In the genomic region with DNA sequence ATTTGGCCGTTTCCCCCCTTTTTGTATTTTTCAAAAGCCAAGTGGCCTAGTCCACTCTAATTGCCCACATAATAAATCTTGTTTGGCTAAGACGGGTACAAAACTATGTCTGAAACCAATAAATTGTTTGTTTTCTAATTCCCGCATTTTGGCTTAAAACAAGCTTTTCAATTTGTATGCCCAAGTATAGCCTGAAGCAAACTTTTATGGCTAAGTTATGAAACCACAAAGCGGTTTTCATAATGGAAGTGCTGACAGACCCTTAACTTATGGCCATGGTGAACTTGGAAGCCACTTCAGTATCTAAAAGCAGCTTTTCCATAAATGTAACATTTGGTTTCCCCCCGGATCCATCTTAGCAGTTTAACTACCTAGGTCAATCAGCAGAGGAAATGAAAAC, we compare ENCODE assay signal across 14 cellular contexts. TPM values are rescaled to one million over a fixed set of nuclear protein-coding genes. Genes with fewer than 3 reads are reported as not detected.
A peak's percentile ranks its signal among the peaks of the same experiment; 100 is the strongest.
DNase-seq lines count a peak whose midpoint lies in the region; ATAC-seq and TF ChIP-seq lines count a peak whose summit lies in the region.
"Had no signal": no experiment of that assay in that cellular context is flagged by ENCODE, and none has a peak within 500 bp of the region (broad histone marks: within the 10 kb centered on the region; RNA-seq: fewer than 3 reads in every experiment).

No MANE protein-coding gene starts in this region.

- DNase-seq in SK-MEL-5 (ENCODE audit: low read depth, low spot score) (peak; percentile 25), fibroblast of villous mesenchyme (ENCODE audit: low read depth) (peak; percentile 14), ACHN (no peak)
- DNase-seq in activated CD4-positive, alpha-beta memory T cell treated with anti-CD3 and anti-CD28 coated beads, Interleukin-2, amount 10 ng/mL, durations not matched to agents 7 days and 5 days = no peak
- DNase-seq: AML-193; Caco-2; CD8-positive, alpha-beta memory T cell; DND-41; GDM1; KBM-7 had no signal

- no peak overlapping the region for H3K27ac Mint-ChIP-seq in activated CD4-positive, alpha-beta memory T cell treated with anti-CD3 and anti-CD28 coated beads, Interleukin-2, amount 10 ng/mL, durations not matched to agents 7 days and 5 days
- H3K27ac Mint-ChIP-seq: CD8-positive, alpha-beta memory T cell had no signal

- peaks cover 17% of the 10 kb centered on the region for H3K27me3 Mint-ChIP-seq in activated CD4-positive, alpha-beta memory T cell treated with anti-CD3 and anti-CD28 coated beads, Interleukin-2, amount 10 ng/mL, durations not matched to agents 7 days and 5 days

- CTCF ChIA-PET in HEK293 (lab: Yijun Ruan, JAX) = interaction anchor here (0.5 to 1.1 kb wide), 4 partner anchors 10 to 195 kb away, joined by 3 to 4 read pairs (median 4); no protein-coding TSS in a partner anchor
- CTCF ChIA-PET in activated CD4-positive, alpha-beta memory T cell treated with anti-CD3 and anti-CD28 coated beads, Interleukin-2, amount 10 ng/mL, durations not matched to agents 7 days and 5 days (lab: Charles Lee) = interaction anchor here (1.0 kb wide), 1 partner anchor 30 kb away, joined by 3 read pairs; the partner anchor contains the start of gene POLR2M

- no peaks in the 10 kb centered on the region for H3K9me3 Mint-ChIP-seq in activated CD4-positive, alpha-beta memory T cell treated with anti-CD3 and anti-CD28 coated beads, Interleukin-2, amount 10 ng/mL, durations not matched to agents 7 days and 5 days
- H3K9me3 Mint-ChIP-seq: CD8-positive, alpha-beta memory T cell had no signal

- H3K4me3 ChIP-seq in HEK293 (ENCODE audit: low read depth, low read length) = no peak overlapping the region
- no peak overlapping the region for H3K4me3 ChIP-seq in fibroblast of villous mesenchyme (ENCODE audit: low read depth, low read length)
- H3K4me3 ChIP-seq: A549, BLaER1 had no signal

- H3K4me1 ChIP-seq in HEK293 (ENCODE audit: control insufficient read depth, insufficient read depth, low read length) = peaks cover 4% of the 10 kb centered on the region; the same call in 1 of the 2 replicates
- H3K4me1 ChIP-seq: BLaER1 had no signal

- POLR2A ChIA-PET in HEK293 (lab: Yijun Ruan, JAX) = no interaction called here
- POLR2A ChIA-PET in activated CD4-positive, alpha-beta memory T cell treated with anti-CD3 and anti-CD28 coated beads, Interleukin-2, amount 10 ng/mL, durations not matched to agents 7 days and 5 days (lab: Charles Lee) = no interaction called here

- H3K4me1 Mint-ChIP-seq in activated CD4-positive, alpha-beta memory T cell treated with anti-CD3 and anti-CD28 coated beads, Interleukin-2, amount 10 ng/mL, durations not matched to agents 7 days and 5 days = peaks cover 8% of the 10 kb centered on the region

- H3K4me3 Mint-ChIP-seq in activated CD4-positive, alpha-beta memory T cell treated with anti-CD3 and anti-CD28 coated beads, Interleukin-2, amount 10 ng/mL, durations not matched to agents 7 days and 5 days = no peak overlapping the region
- H3K4me3 Mint-ChIP-seq: CD8-positive, alpha-beta memory T cell had no signal

- no peaks in the 10 kb centered on the region for H3K36me3 ChIP-seq in HEK293 (ENCODE audit: control insufficient read depth in 2 of 2, insufficient read depth in 1 of 2, low read length in 2 of 2)
- H3K36me3 ChIP-seq: BLaER1 had no signal

- H3K9me3 ChIP-seq in HEK293 (ENCODE audit: control insufficient read depth, insufficient read depth, low read depth, low read length) = no peaks in the 10 kb centered on the region
- H3K9me3 ChIP-seq: A549, BLaER1, Caco-2 had no signal

- no peaks in the 10 kb centered on the region for H3K36me3 Mint-ChIP-seq in activated CD4-positive, alpha-beta memory T cell treated with anti-CD3 and anti-CD28 coated beads, Interleukin-2, amount 10 ng/mL, durations not matched to agents 7 days and 5 days (ENCODE audit: low read depth)

- in situ Hi-C loops in SK-MEL-5 (cut with HindIII; ENCODE audit: low pct_unique_long_range_greater_than_20kb, low sequenced_read_pairs) (no loop called here), ACHN (cut with HindIII; ENCODE audit: low pct_ligation_motif_present, low pct_unique_long_range_greater_than_20kb, low sequenced_read_pairs) (no loop called here)

- no peak for TF ChIP-seq CTCF in HEK293 (tag by site-specific recombination; IDR thresholded peaks at IDR 0.05)
- no peak for TF ChIP-seq CTCF in fibroblast of villous mesenchyme (IDR thresholded peaks at IDR 0.05; ENCODE audit: insufficient read depth, low read depth, low read length)

- no peak for ATAC-seq in HG03342 (IDR thresholded peaks at IDR 0.05; ENCODE audit: unreplicated experiment)
- ATAC-seq: A549 had no signal

- no peak overlapping the region for H3K27ac ChIP-seq in HEK293 (ENCODE audit: extremely low read depth, low read depth, low read length)
- H3K27ac ChIP-seq: A549, BLaER1 had no signal

TF ChIP-seq in HEK293, 187 proteins besides CTCF, POLR2A, EP300 and RAD21 (continues in another document):
- TF ChIP-seq ZNF639 (tag by site-specific recombination; IDR thresholded peaks at IDR 0.05) (no peak), ZNF169 (tag by site-specific recombination; IDR thresholded peaks at IDR 0.05) (no peak), GLI2 (tag by site-specific recombination; IDR thresholded peaks at IDR 0.05; ENCODE audit: borderline replicate concordance, low read depth) (no peak), ZNF521 (tag by site-specific recombination; IDR thresholded peaks at IDR 0.05) (no peak), ZNF211 (tag by site-specific recombination; IDR thresholded peaks at IDR 0.05; ENCODE audit: low read depth) (no peak), OSR2 (tag by site-specific recombination; IDR thresholded peaks at IDR 0.05) (peak; percentile 13; the same call in 1 of the 2 replicates), ZNF76 (tag by site-specific recombination; IDR thresholded peaks at IDR 0.05; ENCODE audit: borderline replicate concordance, low read depth) (no peak), ZNF48 (tag by site-specific recombination; IDR thresholded peaks at IDR 0.05) (no peak), ZNF837 (tag by site-specific recombination; IDR thresholded peaks at IDR 0.05) (no peak), ZNF132 (tag by site-specific recombination; IDR thresholded peaks at IDR 0.05; ENCODE audit: borderline replicate concordance) (no peak), PRDM2 (tag by site-specific recombination; IDR thresholded peaks at IDR 0.05; ENCODE audit: borderline replicate concordance) (no peak), ZXDB (tag by site-specific recombination; IDR thresholded peaks at IDR 0.05) (no peak), BCL11B (tag by site-specific recombination; IDR thresholded peaks at IDR 0.05; ENCODE audit: low read depth) (no peak)

RNA-seq across cellular contexts. Expression of gene POLR2M, which starts 29.9 kb away (rescaled TPM):
- total RNA-seq in SK-MEL-5 (2014; rRNA removed; shearing (Covaris generic)) = 339 and 530 TPM in 2 replicates
- 205 and 509 TPM in 2 replicates for polyA plus RNA-seq in SK-MEL-5 (2015; cell fraction: cytosol; rRNA removed)
- 15.3 and 209 TPM in 2 replicates for polyA plus RNA-seq in SK-MEL-5 (2015; cell fraction: nucleus; rRNA removed)
- total RNA-seq in fibroblast of villous mesenchyme = 71.7 and 637 TPM in 2 replicates
- 10 to 100 TPM; 70.6 to 71.0 TPM for total RNA-seq in activated CD4-positive, alpha-beta memory T cell treated with anti-CD3 and anti-CD28 coated beads, Interleukin-2, amount 10 ng/mL, durations not matched to agents 7 days and 5 days

Comparison
In these comparisons a context has a peak if more than half of its experiments do, and no peak if none do; other contexts are left out.
1. DNase-seq: peak in SK-MEL-5 (single experiment) and fibroblast of villous mesenchyme (single experiment); none in activated CD4-positive, alpha-beta memory T cell treated with anti-CD3 and anti-CD28 coated beads, Interleukin-2, amount 10 ng/mL, durations not matched to agents 7 days and 5 days (single experiment) and ACHN (single experiment).